Comparison of ENCODE assay signal across 13 cellular contexts in genomic region chr11:130798801-130799200, GRCh38.
"Had no signal": no experiment of that assay in that cellular context is flagged by ENCODE, and none has a peak within 500 bp of the region (broad histone marks: within the 10 kb centered on the region; RNA-seq: fewer than 3 reads in every experiment).

No MANE protein-coding gene starts in this region.

- H3K4me3 Mint-ChIP-seq: activated CD8-positive, alpha-beta T cell treated with anti-CD3 and anti-CD28 coated beads, Interleukin-2, amount 10 ng/mL, durations not matched to agents 7 days and 5 days; activated naive CD4-positive, alpha-beta T cell treated with anti-CD3 and anti-CD28 coated beads, Interleukin-2, amount 10 ng/mL, durations not matched to agents 7 days and 5 days; naive B cell; stimulated activated naive B cell treated with anti-CD40 and anti-IgM and Interleukin-4, amounts not matched to agents 10 μg/mL and 1 μg/mL and 100 μg/mL, for 72 hours; T-helper 1 cell treated with Interleukin-12 subunit alpha and Interleukin-12 subunit beta and Interleukin-4 antibody, amounts not matched to agents 30 μg/mL and 1 μg/mL, for 36 hours had no signal

- H3K27ac Mint-ChIP-seq: activated CD8-positive, alpha-beta T cell treated with anti-CD3 and anti-CD28 coated beads, Interleukin-2, amount 10 ng/mL, durations not matched to agents 7 days and 5 days; activated naive CD4-positive, alpha-beta T cell treated with anti-CD3 and anti-CD28 coated beads, Interleukin-2, amount 10 ng/mL, durations not matched to agents 7 days and 5 days; naive B cell; stimulated activated naive B cell treated with anti-CD40 and anti-IgM and Interleukin-4, amounts not matched to agents 10 μg/mL and 1 μg/mL and 100 μg/mL, for 72 hours; T-helper 1 cell treated with Interleukin-12 subunit alpha and Interleukin-12 subunit beta and Interleukin-4 antibody, amounts not matched to agents 30 μg/mL and 1 μg/mL, for 36 hours had no signal

- H3K36me3 Mint-ChIP-seq: activated naive CD4-positive, alpha-beta T cell treated with anti-CD3 and anti-CD28 coated beads, Interleukin-2, amount 10 ng/mL, durations not matched to agents 7 days and 5 days; naive B cell; stimulated activated naive B cell treated with anti-CD40 and anti-IgM and Interleukin-4, amounts not matched to agents 10 μg/mL and 1 μg/mL and 100 μg/mL, for 72 hours had no signal

- H3K27me3 ChIP-seq: transverse colon had no signal

- ATAC-seq: activated CD8-positive, alpha-beta T cell treated with anti-CD3 and anti-CD28 coated beads, Interleukin-2, amount 10 ng/mL, durations not matched to agents 7 days and 5 days; stimulated activated naive B cell treated with anti-CD40 and anti-IgM and Interleukin-4, amounts not matched to agents 10 μg/mL and 1 μg/mL and 100 μg/mL, for 72 hours had no signal

- H3K4me1 ChIP-seq: transverse colon had no signal

- H3K9me3 Mint-ChIP-seq: activated naive CD4-positive, alpha-beta T cell treated with anti-CD3 and anti-CD28 coated beads, Interleukin-2, amount 10 ng/mL, durations not matched to agents 7 days and 5 days; T-helper 1 cell treated with Interleukin-12 subunit alpha and Interleukin-12 subunit beta and Interleukin-4 antibody, amounts not matched to agents 30 μg/mL and 1 μg/mL, for 36 hours had no signal

- H3K4me3 ChIP-seq: transverse colon had no signal

- H3K4me1 Mint-ChIP-seq: activated naive CD4-positive, alpha-beta T cell treated with anti-CD3 and anti-CD28 coated beads, Interleukin-2, amount 10 ng/mL, durations not matched to agents 7 days and 5 days; stimulated activated naive B cell treated with anti-CD40 and anti-IgM and Interleukin-4, amounts not matched to agents 10 μg/mL and 1 μg/mL and 100 μg/mL, for 72 hours had no signal

- H3K9me3 ChIP-seq: transverse colon had no signal

- H3K27ac ChIP-seq: transverse colon had no signal

- H3K36me3 ChIP-seq: transverse colon had no signal

- DNase-seq: activated CD4-positive, alpha-beta T cell treated with anti-CD3 and anti-CD28 coated beads for 48 hours; activated CD8-positive, alpha-beta memory T cell treated with anti-CD3 and anti-CD28 coated beads, Interleukin-2, amount 50 U/mL, for 48 hours; activated CD8-positive, alpha-beta T cell treated with anti-CD3 and anti-CD28 coated beads, Interleukin-2, amount 10 ng/mL, durations not matched to agents 7 days and 5 days; activated naive CD4-positive, alpha-beta T cell treated with anti-CD3 and anti-CD28 coated beads, Interleukin-2, amount 10 ng/mL, durations not matched to agents 7 days and 5 days; central memory CD4-positive, alpha-beta T cell; cortex of kidney; effector memory CD4-positive, alpha-beta T cell; hippocampal formation; midbrain; naive B cell; stimulated activated naive B cell treated with anti-CD40 and anti-IgM and Interleukin-4, amounts not matched to agents 10 μg/mL and 1 μg/mL and 100 μg/mL, for 72 hours; transverse colon had no signal
